In genomic region chr10:3148041-3148440, GRCh38 we compare ENCODE assay signal across 20 cellular contexts.
"Had no signal": no experiment of that assay in that cellular context is flagged by ENCODE, and none has a peak within 500 bp of the region (broad histone marks: within the 10 kb centered on the region; RNA-seq: fewer than 3 reads in every experiment).

No MANE protein-coding gene starts in this region.

- H3K9me3 ChIP-seq: esophagus muscularis mucosa, gastroesophageal sphincter, heart left ventricle, left lung, lower lobe of right lung, mucosa of descending colon had no signal

- H3K4me3 Mint-ChIP-seq: immature natural killer cell, mesothelial cell of epicardium had no signal

- ATAC-seq: foreskin keratinocyte, gastroesophageal sphincter, heart left ventricle, left cardiac atrium, left lung, left ventricle myocardium superior, lower lobe of right lung, mucosa of descending colon had no signal

- H2AFZ ChIP-seq: hepatocyte had no signal

- H3K79me2 ChIP-seq: hepatocyte had no signal

- H3K27ac Mint-ChIP-seq: immature natural killer cell, mesothelial cell of epicardium had no signal

- H3K4me1 ChIP-seq: esophagus muscularis mucosa, foreskin keratinocyte, gastroesophageal sphincter, heart left ventricle, left lung, lower lobe of right lung had no signal

- H3K4me1 Mint-ChIP-seq: immature natural killer cell, mesothelial cell of epicardium had no signal

- H3K4me2 ChIP-seq: hepatocyte had no signal

- H3K9me3 Mint-ChIP-seq: immature natural killer cell, mesothelial cell of epicardium had no signal

- H3K4me3 ChIP-seq: coronary artery, dorsolateral prefrontal cortex, esophagus muscularis mucosa, gastroesophageal sphincter, heart left ventricle, hepatocyte, left lung, lower lobe of right lung, mucosa of descending colon had no signal

- DNase-seq: dermis blood vessel endothelial cell; dorsolateral prefrontal cortex; effector CD4-positive, alpha-beta T cell; effector memory CD4-positive, alpha-beta T cell; foreskin keratinocyte; heart left ventricle; hypothalamus; immature natural killer cell; islet precursor cell; left cardiac atrium; left ventricle myocardium superior; lower lobe of right lung; mesenchymal stem cell; mucosa of descending colon had no signal

- H3K27ac ChIP-seq: coronary artery, dorsolateral prefrontal cortex, esophagus muscularis mucosa, foreskin keratinocyte, gastroesophageal sphincter, heart left ventricle, hepatocyte, left lung, lower lobe of right lung had no signal

- H3K27me3 ChIP-seq: dorsolateral prefrontal cortex, esophagus muscularis mucosa, foreskin keratinocyte, gastroesophageal sphincter, heart left ventricle, hepatocyte, left lung had no signal
